Comparison of ENCODE assay signal across 12 cellular contexts in the genomic region with DNA sequence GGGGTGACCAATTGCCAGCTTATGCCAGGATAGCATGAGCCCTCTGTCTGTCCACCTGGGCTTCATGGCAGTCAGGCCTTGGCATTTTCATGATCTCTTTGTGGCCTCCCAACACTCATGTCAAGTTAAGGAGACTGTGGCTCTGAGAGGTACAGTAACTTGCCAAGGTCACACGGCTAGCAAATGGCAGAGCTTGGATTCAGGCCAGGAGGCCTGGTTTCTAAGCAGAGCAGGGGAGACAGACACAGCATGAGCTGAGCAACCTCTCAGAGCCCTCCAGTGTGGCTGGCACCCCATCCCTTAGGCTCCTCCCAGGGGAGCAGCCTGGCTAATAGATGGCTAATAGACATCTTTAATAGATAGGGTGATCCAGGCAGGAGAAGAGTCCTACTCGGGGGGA. TPM values are rescaled to one million over a fixed set of nuclear protein-coding genes. Genes with fewer than 3 reads are reported as not detected.
A peak's percentile ranks its signal among the peaks of the same experiment; 100 is the strongest.
DNase-seq lines count a peak whose midpoint lies in the region; ATAC-seq and TF ChIP-seq lines count a peak whose summit lies in the region.
"Had no signal": no experiment of that assay in that cellular context is flagged by ENCODE, and none has a peak within 500 bp of the region (broad histone marks: within the 10 kb centered on the region; RNA-seq: fewer than 3 reads in every experiment).

No MANE protein-coding gene starts in this region.

- H3K9me3 ChIP-seq in breast epithelium (no peaks in the 10 kb centered on the region), lower lobe of right lung (no peaks in the 10 kb centered on the region), stomach smooth muscle (ENCODE audit: control insufficient read depth in 2 of 2, low read length in 2 of 2) (no peaks in the 10 kb centered on the region)

- H3K4me1 ChIP-seq in breast epithelium (peaks cover 21 to 38% of the 10 kb centered on the region in 2 donors), lower lobe of right lung (peaks cover 79% of the 10 kb centered on the region), stomach smooth muscle (ENCODE audit: control insufficient read depth, insufficient read depth, low read length) (peaks cover 73% of the 10 kb centered on the region)

- no peak for TF ChIP-seq CTCF in breast epithelium (IDR thresholded peaks at IDR 0.05)
- no peak for TF ChIP-seq CTCF in lower lobe of right lung (IDR thresholded peaks at IDR 0.05)
- no peak for TF ChIP-seq CTCF in GM13976 (IDR thresholded peaks at IDR 0.05; ENCODE audit: borderline replicate concordance, control extremely low read depth, extremely low read depth, insufficient read depth, missing control alignments)

- peak; percentile 73 for DNase-seq in M059J (ENCODE audit: low read depth)
- DNase-seq in breast epithelium (ENCODE audit: low spot score in 2 of 2): no peak
- no peak for DNase-seq in lower lobe of right lung
- DNase-seq in activated CD8-positive, alpha-beta memory T cell treated with anti-CD3 and anti-CD28 coated beads, Interleukin-2, amount 50 U/mL, for 4 hours: no peak
- no peak for DNase-seq in GM13976 (ENCODE audit: low spot score)
- no peak for DNase-seq in D341Med (ENCODE audit: low spot score)
- DNase-seq: DMS153; naive thymus-derived CD4-positive, alpha-beta T cell; NCI-H187 treated with DMSO at 0.1 percent for 48 hours had no signal

- H3K4me3 ChIP-seq in breast epithelium: no peak overlapping the region
- no peak overlapping the region for H3K4me3 ChIP-seq in lower lobe of right lung
- peak overlapping the region in 1 of 2 donors; percentile 35 for H3K4me3 ChIP-seq in stomach smooth muscle (ENCODE audit: low read length in 2 of 2)

- H3K36me3 ChIP-seq in breast epithelium: no peaks in the 10 kb centered on the region
- peaks cover 16% of the 10 kb centered on the region for H3K36me3 ChIP-seq in lower lobe of right lung
- peaks cover 8 to 11% of the 10 kb centered on the region in 2 donors for H3K36me3 ChIP-seq in stomach smooth muscle (ENCODE audit: control insufficient read depth in 2 of 2, insufficient read depth in 2 of 2, low read length in 2 of 2)

- no peak for ATAC-seq in lower lobe of right lung
- ATAC-seq in GM18907 (IDR thresholded peaks at IDR 0.05; ENCODE audit: unreplicated experiment): no peak
- ATAC-seq: naive thymus-derived CD4-positive, alpha-beta T cell had no signal

- in situ Hi-C loops in GM13976 (cut with MboI; ENCODE audit: low sequenced_read_pairs, unreplicated experiment): no loop called here

- H3K27me3 ChIP-seq in breast epithelium (no peaks in the 10 kb centered on the region), lower lobe of right lung (ENCODE audit: low read depth) (no peaks in the 10 kb centered on the region), stomach smooth muscle (ENCODE audit: control insufficient read depth in 1 of 2, insufficient read depth in 2 of 2, low read length in 2 of 2) (no peaks in the 10 kb centered on the region)

- intact Hi-C loops in breast epithelium (cut with DNase I; ENCODE audit: low total_unique reads): no loop called here
- intact Hi-C loops in lower lobe of right lung (cut with DNase I): no loop called here

- TF ChIP-seq POLR2A in breast epithelium (IDR thresholded peaks at IDR 0.05): no peak

- peak overlapping the region; percentile 0 to 36 for H3K9ac ChIP-seq in stomach smooth muscle (ENCODE audit: low read length in 2 of 2)

- H3K27ac ChIP-seq in breast epithelium (peak overlapping the region; percentile 34 to 81), lower lobe of right lung (peak overlapping the region; percentile 31), stomach smooth muscle (ENCODE audit: low read length) (peak overlapping the region; percentile 55)

RNA-seq across cellular contexts. Expression of a gene that starts 4.0 kb away (rescaled TPM):
- 3.1 and 5.6 TPM in 2 replicates for total RNA-seq in M059J (2014; rRNA removed; shearing (Covaris generic))
- 10 to 100 TPM in 2 of 3 donors, 1 to 10 TPM in 1; 6.3 to 22.4 (median 15.4) TPM for total RNA-seq in breast epithelium
- total RNA-seq in lower lobe of right lung: 90.6 TPM

RNA-seq across cellular contexts. Expression of a gene that starts 16.6 kb away (rescaled TPM):
- 0.25 and 0.34 TPM in 2 replicates for total RNA-seq in M059J (2014; rRNA removed; shearing (Covaris generic))
- total RNA-seq in breast epithelium (under 1 TPM; under 0.01 to 0.33 (median 0.15) TPM), lower lobe of right lung (0.92 TPM)
- total RNA-seq: bronchial epithelial cell; naive thymus-derived CD4-positive, alpha-beta T cell had no signal

RNA-seq across cellular contexts. Expression of a gene that starts 56.4 kb away (rescaled TPM):
- 38.8 and 39.3 TPM in 2 replicates for total RNA-seq in M059J (2014; rRNA removed; shearing (Covaris generic))
- 10 to 100 TPM; 40.5 to 57.8 (median 44.9) TPM for total RNA-seq in breast epithelium
- total RNA-seq in lower lobe of right lung: 46.8 TPM
